In the genomic region with DNA sequence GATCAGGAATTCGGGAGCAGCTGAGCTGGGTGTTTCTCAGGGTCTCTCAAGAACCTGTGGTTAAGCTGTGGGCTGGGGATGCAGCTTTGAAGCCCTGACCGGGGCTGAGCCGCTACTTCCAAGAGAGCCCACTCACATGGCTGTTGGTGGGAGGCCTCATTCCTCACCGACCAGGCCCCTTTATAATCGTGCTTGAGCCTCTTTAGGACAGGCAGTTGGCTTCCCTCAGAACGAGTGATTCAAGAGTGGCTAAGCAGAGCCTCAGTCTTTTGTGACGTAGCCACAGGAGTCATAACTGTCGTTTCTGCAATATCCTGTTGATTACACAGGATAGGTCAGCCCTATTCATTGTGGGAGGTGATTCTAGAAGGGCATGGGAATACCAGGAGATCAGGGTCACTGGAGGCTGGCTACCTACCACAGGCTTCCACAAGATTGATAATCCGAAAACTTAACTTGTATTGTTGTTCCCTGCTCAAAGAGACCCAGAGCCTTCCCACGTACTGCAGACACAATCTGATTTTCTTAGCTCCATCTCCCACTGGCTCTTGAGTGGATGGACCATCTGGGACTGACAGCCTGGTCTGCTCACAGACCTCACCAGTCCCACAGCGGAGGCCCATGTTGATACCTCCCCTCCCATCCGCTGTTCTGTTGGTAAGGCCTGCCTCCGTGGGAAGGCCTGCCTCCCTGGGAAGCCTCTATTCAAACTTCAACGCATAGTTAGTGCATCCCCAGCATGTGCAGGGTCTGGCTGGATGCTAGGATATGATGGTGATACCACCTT, we compare ENCODE assay signal across 13 cellular contexts. TPM values are rescaled to one million over a fixed set of nuclear protein-coding genes. Genes with fewer than 3 reads are reported as not detected.
DNase-seq lines count a peak whose midpoint lies in the region; TF ChIP-seq lines count a peak whose summit lies in the region.
"Had no signal": no experiment of that assay in that cellular context is flagged by ENCODE, and none has a peak within 500 bp of the region (broad histone marks: within the 10 kb centered on the region; RNA-seq: fewer than 3 reads in every experiment).

No MANE protein-coding gene starts in this region.

- H3K36me3 ChIP-seq in KOPT-K1 (ENCODE audit: insufficient read depth, low read length) (no peaks in the 10 kb centered on the region), esophagus muscularis mucosa (no peaks in the 10 kb centered on the region)
- H3K36me3 ChIP-seq: pancreas, upper lobe of left lung had no signal

- H3K9me3 Mint-ChIP-seq in activated naive CD4-positive, alpha-beta T cell treated with anti-CD3 and anti-CD28 coated beads, Interleukin-2, amount 10 ng/mL, durations not matched to agents 7 days and 5 days, result peaks cover 4% of the 10 kb centered on the region

- H3K4me1 ChIP-seq in esophagus muscularis mucosa, result peaks cover 18 to 28% (median 23%) of the 10 kb centered on the region in 4 donors

- CTCF ChIA-PET in activated naive CD4-positive, alpha-beta T cell treated with anti-CD3 and anti-CD28 coated beads, Interleukin-2, amount 10 ng/mL, durations not matched to agents 7 days and 5 days (lab: Charles Lee), result no interaction called here

- TF ChIP-seq CTCF in esophagus muscularis mucosa (IDR thresholded peaks at IDR 0.05), result no peak

- peaks cover 15% of the 10 kb centered on the region for H3K27me3 Mint-ChIP-seq in activated naive CD4-positive, alpha-beta T cell treated with anti-CD3 and anti-CD28 coated beads, Interleukin-2, amount 10 ng/mL, durations not matched to agents 7 days and 5 days

- no peak for TF ChIP-seq EP300 in esophagus muscularis mucosa (IDR thresholded peaks at IDR 0.05)

- H3K27ac Mint-ChIP-seq in activated naive CD4-positive, alpha-beta T cell treated with anti-CD3 and anti-CD28 coated beads, Interleukin-2, amount 10 ng/mL, durations not matched to agents 7 days and 5 days, result no peak overlapping the region
- H3K27ac Mint-ChIP-seq: activated T-helper 2 cell treated with anti-CD3 and anti-CD28 coated beads, Interferon-gamma antibody, Interleukin-2, Interleukin-4, amounts not matched to agents 10 μg/mL and 5 μg/mL and 100 μg/mL, durations not matched to agents 14 hours and 24 hours and 36 hours had no signal

- H3K9me3 ChIP-seq in KOPT-K1 (ENCODE audit: insufficient read depth, low read length, poor library complexity, severe bottlenecking), result peaks cover 9% of the 10 kb centered on the region
- H3K9me3 ChIP-seq in esophagus muscularis mucosa, result peaks cover 0 to 6% (median 3%) of the 10 kb centered on the region in 4 donors
- H3K9me3 ChIP-seq: pancreas had no signal

- H3K4me3 Mint-ChIP-seq in activated naive CD4-positive, alpha-beta T cell treated with anti-CD3 and anti-CD28 coated beads, Interleukin-2, amount 10 ng/mL, durations not matched to agents 7 days and 5 days, result no peak overlapping the region

- H3K4me3 ChIP-seq in esophagus muscularis mucosa, result no peak overlapping the region
- H3K4me3 ChIP-seq: pancreas, upper lobe of left lung had no signal

- H3K27me3 ChIP-seq in esophagus muscularis mucosa, result no peaks in the 10 kb centered on the region
- H3K27me3 ChIP-seq: pancreas, upper lobe of left lung had no signal

- 81% methylated on average over 10 of the region's 14 CpGs for WGBS in esophagus muscularis mucosa

- intact Hi-C loops in esophagus muscularis mucosa (cut with DNase I), result no loop called here

- peaks cover 4% of the 10 kb centered on the region for H3K36me3 Mint-ChIP-seq in activated naive CD4-positive, alpha-beta T cell treated with anti-CD3 and anti-CD28 coated beads, Interleukin-2, amount 10 ng/mL, durations not matched to agents 7 days and 5 days

- TF ChIP-seq POLR2A in esophagus muscularis mucosa (IDR thresholded peaks at IDR 0.05; ENCODE audit: low read depth), result no peak

- peaks cover 16% of the 10 kb centered on the region for H3K4me1 Mint-ChIP-seq in activated naive CD4-positive, alpha-beta T cell treated with anti-CD3 and anti-CD28 coated beads, Interleukin-2, amount 10 ng/mL, durations not matched to agents 7 days and 5 days

- DNase-seq in AG20443 (ENCODE audit: low spot score) (peak; percentile 73), amniotic epithelial cell (ENCODE audit: low read depth) (peak; percentile 99), kidney glomerular epithelial cell (lab: John Stamatoyannopoulos, UW) (peak; percentile 59), RPMI8226 (no peak), esophagus muscularis mucosa (ENCODE audit: extremely low spot score) (no peak), foreskin melanocyte (no peak)
- DNase-seq in activated naive CD4-positive, alpha-beta T cell treated with anti-CD3 and anti-CD28 coated beads, Interleukin-2, amount 10 ng/mL, durations not matched to agents 7 days and 5 days, result no peak
- DNase-seq: effector CD4-positive, alpha-beta T cell; MM.1S; pancreas; upper lobe of left lung had no signal

- H3K27ac ChIP-seq in KOPT-K1 (ENCODE audit: low read depth, low read length, poor library complexity, severe bottlenecking) (peak overlapping the region; percentile 42), esophagus muscularis mucosa (replicated peaks in 1 of 4) (no peak overlapping the region)
- H3K27ac ChIP-seq: pancreas had no signal

RNA-seq across cellular contexts. Expression of gene ERGIC1, which starts 3.0 kb away (rescaled TPM):
- total RNA-seq in esophagus muscularis mucosa, result 100 to 1,000 TPM; 105 to 161 (median 145) TPM

Comparison
In these comparisons a context has a peak if more than half of its experiments do, and no peak if none do; other contexts are left out.
1. DNase-seq: peak in AG20443 (single experiment), amniotic epithelial cell (single experiment) and kidney glomerular epithelial cell (single experiment); none in RPMI8226 (single experiment), activated naive CD4-positive, alpha-beta T cell treated with anti-CD3 and anti-CD28 coated beads, Interleukin-2, amount 10 ng/mL, durations not matched to agents 7 days and 5 days (single experiment), esophagus muscularis mucosa (single experiment) and foreskin melanocyte (single experiment).